Comparison of ENCODE assay signal across 8 cellular contexts in genomic region chrX:14528629-14529287, GRCh38. TPM values are rescaled to one million over a fixed set of nuclear protein-coding genes. Genes with fewer than 3 reads are reported as not detected.
DNase-seq lines count a peak whose midpoint lies in the region; ATAC-seq and TF ChIP-seq lines count a peak whose summit lies in the region.

No MANE protein-coding gene starts in this region.

- DNase-seq in DMS79 treated with DMSO at 0.1 percent for 48 hours (lab: John Stamatoyannopoulos, UW) (peak; percentile 29), NCI-H82 (lab: John Stamatoyannopoulos, UW) (peak; percentile 87), Right ventricle myocardium superior (peak; percentile 48), progenitor cell of endocrine pancreas (ENCODE audit: low spot score, unreplicated experiment) (peak; percentile 54), 8988T (no peak)
- peak; percentile 12 for DNase-seq in activated T-helper 2 cell treated with anti-CD3 and anti-CD28 coated beads, Interferon-gamma antibody, Interleukin-2, Interleukin-4, amounts not matched to agents 10 μg/mL and 5 μg/mL and 100 μg/mL, durations not matched to agents 14 hours and 24 hours and 36 hours (ENCODE audit: low spot score)

- no peak overlapping the region for H3K27ac Mint-ChIP-seq in activated T-helper 2 cell treated with anti-CD3 and anti-CD28 coated beads, Interferon-gamma antibody, Interleukin-2, Interleukin-4, amounts not matched to agents 10 μg/mL and 5 μg/mL and 100 μg/mL, durations not matched to agents 14 hours and 24 hours and 36 hours
- no peak overlapping the region for H3K27ac Mint-ChIP-seq in progenitor cell of endocrine pancreas

- H3K9me3 Mint-ChIP-seq in activated T-helper 2 cell treated with anti-CD3 and anti-CD28 coated beads, Interferon-gamma antibody, Interleukin-2, Interleukin-4, amounts not matched to agents 10 μg/mL and 5 μg/mL and 100 μg/mL, durations not matched to agents 14 hours and 24 hours and 36 hours, result no peaks in the 10 kb centered on the region
- peaks cover 8% of the 10 kb centered on the region for H3K9me3 Mint-ChIP-seq in progenitor cell of endocrine pancreas (ENCODE audit: low read depth)

- H3K4me3 Mint-ChIP-seq in activated T-helper 2 cell treated with anti-CD3 and anti-CD28 coated beads, Interferon-gamma antibody, Interleukin-2, Interleukin-4, amounts not matched to agents 10 μg/mL and 5 μg/mL and 100 μg/mL, durations not matched to agents 14 hours and 24 hours and 36 hours (ENCODE audit: low read depth), result no peak overlapping the region
- peak overlapping the region; percentile 71 for H3K4me3 Mint-ChIP-seq in progenitor cell of endocrine pancreas (ENCODE audit: low read depth)

- no peaks in the 10 kb centered on the region for H3K36me3 Mint-ChIP-seq in activated T-helper 2 cell treated with anti-CD3 and anti-CD28 coated beads, Interferon-gamma antibody, Interleukin-2, Interleukin-4, amounts not matched to agents 10 μg/mL and 5 μg/mL and 100 μg/mL, durations not matched to agents 14 hours and 24 hours and 36 hours (ENCODE audit: low read depth)
- no peaks in the 10 kb centered on the region for H3K36me3 Mint-ChIP-seq in progenitor cell of endocrine pancreas (ENCODE audit: insufficient read depth)

- TF ChIP-seq CTCF in progenitor cell of endocrine pancreas (IDR thresholded peaks at IDR 0.05; ENCODE audit: unreplicated experiment), result peak; percentile 61

- peaks cover 2% of the 10 kb centered on the region for H3K27me3 Mint-ChIP-seq in activated T-helper 2 cell treated with anti-CD3 and anti-CD28 coated beads, Interferon-gamma antibody, Interleukin-2, Interleukin-4, amounts not matched to agents 10 μg/mL and 5 μg/mL and 100 μg/mL, durations not matched to agents 14 hours and 24 hours and 36 hours (ENCODE audit: low read depth)
- H3K27me3 Mint-ChIP-seq in progenitor cell of endocrine pancreas, result peaks cover 3% of the 10 kb centered on the region

- intact Hi-C loops in activated T-helper 2 cell treated with anti-CD3 and anti-CD28 coated beads, Interferon-gamma antibody, Interleukin-2, Interleukin-4, amounts not matched to agents 10 μg/mL and 5 μg/mL and 100 μg/mL, durations not matched to agents 14 hours and 24 hours and 36 hours (cut with micrococcal nuclease), result loop anchor here (5.0 kb wide), 1 partner anchor 486 kb away; no protein-coding TSS in a partner anchor
- intact Hi-C loops in Right ventricle myocardium superior (cut with DNase I), result no loop called here

- H3K4me1 Mint-ChIP-seq in activated T-helper 2 cell treated with anti-CD3 and anti-CD28 coated beads, Interferon-gamma antibody, Interleukin-2, Interleukin-4, amounts not matched to agents 10 μg/mL and 5 μg/mL and 100 μg/mL, durations not matched to agents 14 hours and 24 hours and 36 hours (ENCODE audit: low read depth), result no peaks in the 10 kb centered on the region
- peaks cover 2% of the 10 kb centered on the region for H3K4me1 Mint-ChIP-seq in progenitor cell of endocrine pancreas (ENCODE audit: low read depth)

- ATAC-seq in HG02885 (IDR thresholded peaks at IDR 0.05; ENCODE audit: poor library complexity, unreplicated experiment) (peak; percentile 71), Right ventricle myocardium superior (ENCODE audit: poor library complexity) (no peak), GM18868 (IDR thresholded peaks at IDR 0.05; ENCODE audit: unreplicated experiment) (no peak)

RNA-seq across cellular contexts. Expression of gene GLRA2, which starts 0.6 kb away (rescaled TPM):
- not detected in 2 replicates for total RNA-seq in activated T-helper 2 cell treated with anti-CD3 and anti-CD28 coated beads, Interferon-gamma antibody, Interleukin-2, Interleukin-4, amounts not matched to agents 10 μg/mL and 5 μg/mL and 100 μg/mL, durations not matched to agents 14 hours and 24 hours and 36 hours
- total RNA-seq in Right ventricle myocardium superior (not detected), progenitor cell of endocrine pancreas (not detected in 2 replicates)
